In the genomic region with DNA sequence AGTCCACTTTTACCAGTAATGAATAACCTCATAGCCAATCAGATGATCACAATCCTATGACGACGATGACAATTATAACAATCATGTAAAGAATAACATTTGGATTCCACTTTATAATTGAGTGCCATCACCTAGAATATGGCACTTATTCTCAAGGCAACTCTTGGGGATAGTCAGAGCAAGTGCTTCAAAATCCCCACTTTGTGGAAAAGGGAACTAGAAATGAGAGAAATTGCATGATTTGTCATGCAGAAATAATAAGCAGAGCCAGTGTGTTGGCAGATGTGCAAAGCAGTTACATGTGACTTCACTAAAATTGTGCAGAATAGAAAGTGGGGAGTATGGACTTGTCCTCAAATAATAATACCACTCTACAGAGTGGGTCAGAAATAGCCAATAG, we compare ENCODE assay signal across 13 cellular contexts. TPM values are rescaled to one million over a fixed set of nuclear protein-coding genes. Genes with fewer than 3 reads are reported as not detected.
DNase-seq lines count a peak whose midpoint lies in the region; ATAC-seq and TF ChIP-seq lines count a peak whose summit lies in the region.
"Had no signal": no experiment of that assay in that cellular context is flagged by ENCODE, and none has a peak within 500 bp of the region (broad histone marks: within the 10 kb centered on the region; RNA-seq: fewer than 3 reads in every experiment).

No MANE protein-coding gene starts in this region.

- TF ChIP-seq EP300 in stomach (IDR thresholded peaks at IDR 0.05), result no peak

- no peak overlapping the region for H3K4me3 ChIP-seq in OCI-LY1 (ENCODE audit: low read depth, low read length, poor library complexity, severe bottlenecking)
- no peak overlapping the region for H3K4me3 ChIP-seq in stomach
- no peak overlapping the region for H3K4me3 ChIP-seq in colonic mucosa
- H3K4me3 ChIP-seq: GM23248 had no signal

- peak overlapping the region; percentile 24 for H3K27ac ChIP-seq in OCI-LY1 (ENCODE audit: low read depth, low read length, poor library complexity, severe bottlenecking)
- H3K27ac ChIP-seq in stomach, result no peak overlapping the region
- H3K27ac ChIP-seq in colonic mucosa, result no peak overlapping the region
- H3K27ac ChIP-seq: GM23248 had no signal

- ATAC-seq in GM18498 (IDR thresholded peaks at IDR 0.05; ENCODE audit: unreplicated experiment) (peak; percentile 80), GM19452 (IDR thresholded peaks at IDR 0.05; ENCODE audit: unreplicated experiment) (peak; percentile 70), HG02943 (IDR thresholded peaks at IDR 0.05; ENCODE audit: low read depth, unreplicated experiment) (peak; percentile 70)
- ATAC-seq: Panc1 had no signal

- DNase-seq in stomach (no peak), DMS 273 (lab: John Stamatoyannopoulos, UW; ENCODE audit: unreplicated experiment) (no peak), colonic mucosa (no peak)
- DNase-seq in activated CD4-positive, alpha-beta T cell treated with anti-CD3 and anti-CD28 coated beads for 4 hours, result no peak
- DNase-seq: CD4-positive, alpha-beta T cell; GM23248; stimulated activated CD4-positive, alpha-beta T cell treated with anti-CD3 and anti-CD28 coated beads, Interleukin-1b, Interleukin-23, amount 100 ng/mL, for 48 hours had no signal

- intact Hi-C loops in stomach (cut with DNase I; ENCODE audit: low total_unique reads), result no loop called here
- intact Hi-C loops in colonic mucosa (cut with DNase I), result no loop called here

- no peaks in the 10 kb centered on the region for H4K20me1 ChIP-seq in OCI-LY1 (ENCODE audit: insufficient read depth, low read length)

- TF ChIP-seq CTCF in OCI-LY1 (IDR thresholded peaks at IDR 0.05; ENCODE audit: low read length), result no peak
- TF ChIP-seq CTCF in stomach (IDR thresholded peaks at IDR 0.05), result no peak
- no peak for TF ChIP-seq CTCF in colonic mucosa (IDR thresholded peaks at IDR 0.05)

- H3F3A ChIP-seq in OCI-LY1 (ENCODE audit: insufficient read depth, low read length), result no peaks in the 10 kb centered on the region

- H3K4me2 ChIP-seq in OCI-LY1 (ENCODE audit: low read length), result no peak overlapping the region

- H2AFZ ChIP-seq in OCI-LY1 (ENCODE audit: low read length), result no peak overlapping the region
- H2AFZ ChIP-seq: GM23248 had no signal

- H3K9ac ChIP-seq in OCI-LY1 (ENCODE audit: low read length) (no peak overlapping the region), colonic mucosa (ENCODE audit: low read depth in 2 of 2, low read length in 2 of 2) (no peak overlapping the region)
- H3K9ac ChIP-seq: GM23248 had no signal

- H3K27me3 ChIP-seq in OCI-LY1 (ENCODE audit: insufficient read depth, low read length) (no peaks in the 10 kb centered on the region), stomach (no peaks in the 10 kb centered on the region), colonic mucosa (no peaks in the 10 kb centered on the region)

- 40 to 74% (median 62%) methylated on average over 2 of the region's 2 CpGs for WGBS in stomach, 5 donors

- no peaks in the 10 kb centered on the region for H3K9me2 ChIP-seq in OCI-LY1 (ENCODE audit: low read depth, low read length)

- H3K9me3 ChIP-seq in OCI-LY1 (ENCODE audit: low read length), result no peaks in the 10 kb centered on the region
- H3K9me3 ChIP-seq in stomach, result no peaks in the 10 kb centered on the region
- H3K9me3 ChIP-seq in colonic mucosa, result no peaks in the 10 kb centered on the region

- no peaks in the 10 kb centered on the region for H3K79me2 ChIP-seq in OCI-LY1 (ENCODE audit: insufficient read depth, low read length)

- no peaks in the 10 kb centered on the region for H3K36me3 ChIP-seq in OCI-LY1 (ENCODE audit: insufficient read depth, low read length)
- H3K36me3 ChIP-seq in stomach, result no peaks in the 10 kb centered on the region
- no peaks in the 10 kb centered on the region for H3K36me3 ChIP-seq in colonic mucosa

- peaks cover 32% of the 10 kb centered on the region for H3K4me1 ChIP-seq in OCI-LY1 (ENCODE audit: insufficient read depth, low read length, severe bottlenecking)
- H3K4me1 ChIP-seq in stomach, result peaks cover 20 to 48% (median 38%) of the 10 kb centered on the region in 4 donors
- H3K4me1 ChIP-seq in colonic mucosa, result no peaks in the 10 kb centered on the region

- TF ChIP-seq POLR2A in stomach (IDR thresholded peaks at IDR 0.05), result no peak

RNA-seq across cellular contexts. Expression of a gene that starts 41.3 kb away (rescaled TPM):
- 10 to 100 TPM in 3 of 5 donors, 1 to 10 TPM in 2; 4.7 to 23.3 (median 10.7) TPM for total RNA-seq in stomach
- 1 to 10 TPM; 1.0 to 1.8 (median 1.8) TPM for polyA plus RNA-seq in stomach
- 10 to 100 TPM; 25.9 to 27.1 TPM for total RNA-seq in colonic mucosa
- total RNA-seq: CD4-positive, alpha-beta T cell had no signal
- polyA plus RNA-seq: neural cell had no signal
